ENCODE assay signal across 20 cellular contexts in genomic region chr13:103156346-103156998, GRCh38.
DNase-seq lines count a peak whose midpoint lies in the region; ATAC-seq and TF ChIP-seq lines count a peak whose summit lies in the region.
"Had no signal": no experiment of that assay in that cellular context is flagged by ENCODE, and none has a peak within 500 bp of the region (broad histone marks: within the 10 kb centered on the region; RNA-seq: fewer than 3 reads in every experiment).

No MANE protein-coding gene starts in this region.

- no peaks in the 10 kb centered on the region for H3K4me1 ChIP-seq in stomach
- H3K4me1 ChIP-seq: BE2C, SJSA1 had no signal

- WGBS in stomach, 5 donors, result 49 to 64% (median 58%) methylated on average over 6 of the region's 6 CpGs

- no peak overlapping the region for H3K27ac ChIP-seq in stomach
- H3K27ac ChIP-seq: SJSA1 had no signal

- ATAC-seq in omental fat pad (ENCODE audit: low FRiP score) (no peak), HG02884 (IDR thresholded peaks at IDR 0.05; ENCODE audit: unreplicated experiment) (no peak)
- ATAC-seq: Right ventricle myocardium inferior had no signal

- no peak overlapping the region for H3K4me3 ChIP-seq in stomach
- H3K4me3 ChIP-seq: SJSA1 had no signal

- intact Hi-C loops in head of caudate nucleus (cut with DNase I) (no loop called here), stomach (cut with DNase I; ENCODE audit: low total_unique reads) (no loop called here)

- TF ChIP-seq POLR2A in stomach (IDR thresholded peaks at IDR 0.05), result no peak

- TF ChIP-seq CTCF in stomach (IDR thresholded peaks at IDR 0.05) (no peak), omental fat pad (IDR thresholded peaks at IDR 0.05) (no peak)

- H3K27me3 ChIP-seq in stomach, result no peaks in the 10 kb centered on the region
- H3K27me3 ChIP-seq: BE2C had no signal

- no peaks in the 10 kb centered on the region for H3K9me3 ChIP-seq in stomach
- H3K9me3 ChIP-seq: BE2C had no signal

- DNase-seq in NCI-H69 (lab: John Stamatoyannopoulos, UW), result peak; percentile 33
- DNase-seq in cerebellar cortex (ENCODE audit: low spot score), result peak; percentile 98
- DNase-seq in head of caudate nucleus, result peak in 27 of 42 donors; percentile 5 to 70 (median 34)
- DNase-seq in superior temporal gyrus (ENCODE audit: extremely low spot score), result peak; percentile 21
- no peak for DNase-seq in stomach
- no peak for DNase-seq in omental fat pad (ENCODE audit: low spot score)
- DNase-seq: BE2C; CD4-positive, CD25-positive, alpha-beta regulatory T cell; EL; GOT3; HCEC 1CT; NCI-H1105 treated with DMSO at 0.1 percent for 48 hours; NCI-H2029 treated with DMSO at 0.1 percent for 48 hours; NCI-H2171; NCI-H345; NCI-H524; NCI-H82 had no signal

- no peak for TF ChIP-seq EP300 in stomach (IDR thresholded peaks at IDR 0.05)

- no peaks in the 10 kb centered on the region for H3K36me3 ChIP-seq in stomach
- H3K36me3 ChIP-seq: BE2C, SJSA1 had no signal

Comparison
In these comparisons a context has a peak if more than half of its experiments do, and no peak if none do; other contexts are left out.
1. DNase-seq: peak in NCI-H69 (single experiment), cerebellar cortex (single experiment), head of caudate nucleus (27 of 42) and superior temporal gyrus (single experiment); none in stomach (single experiment) and omental fat pad (single experiment).